Comparison of ENCODE assay signal across 1 cellular context in the genomic region with DNA sequence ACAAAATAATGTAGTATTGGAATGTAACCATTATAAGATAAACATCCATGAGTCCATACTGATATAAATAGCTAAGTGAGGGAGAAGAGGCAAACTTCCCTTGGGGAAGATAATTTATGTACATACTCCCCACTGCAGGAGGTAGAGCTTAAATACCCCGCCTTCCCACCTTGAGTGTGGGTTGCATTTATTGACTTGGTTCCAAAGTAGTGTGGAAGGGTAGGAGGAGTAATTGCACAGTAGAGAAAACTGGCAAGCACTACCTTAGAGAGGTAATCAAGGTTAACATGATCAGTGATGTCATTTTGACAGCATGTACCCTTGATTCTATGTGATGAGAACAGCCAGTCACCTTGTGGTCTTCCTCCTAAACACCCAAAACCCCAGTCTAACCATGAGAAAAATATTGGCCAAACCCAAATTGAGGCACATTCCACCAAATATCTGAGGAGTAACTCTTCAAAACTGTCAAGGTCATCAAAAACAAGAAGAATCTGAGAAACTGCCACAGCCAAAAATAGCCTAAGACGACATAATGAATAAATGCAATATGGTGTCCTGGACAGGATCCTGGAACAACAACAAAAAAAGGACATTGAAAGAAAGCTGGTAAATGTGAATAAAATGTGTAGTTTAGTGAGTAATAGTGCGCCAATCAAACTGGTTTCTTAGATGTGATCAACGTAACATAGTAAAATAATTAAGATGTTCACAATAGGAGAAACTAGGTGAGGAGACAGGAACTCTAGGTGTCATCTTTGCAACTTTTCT.
TF ChIP-seq lines count a peak whose summit lies in the region.

No MANE protein-coding gene starts in this region.

TF ChIP-seq in HepG2, 621 proteins besides CTCF, POLR2A, EP300 and RAD21 (continued from another document):
- TF ChIP-seq, protein P1, sequence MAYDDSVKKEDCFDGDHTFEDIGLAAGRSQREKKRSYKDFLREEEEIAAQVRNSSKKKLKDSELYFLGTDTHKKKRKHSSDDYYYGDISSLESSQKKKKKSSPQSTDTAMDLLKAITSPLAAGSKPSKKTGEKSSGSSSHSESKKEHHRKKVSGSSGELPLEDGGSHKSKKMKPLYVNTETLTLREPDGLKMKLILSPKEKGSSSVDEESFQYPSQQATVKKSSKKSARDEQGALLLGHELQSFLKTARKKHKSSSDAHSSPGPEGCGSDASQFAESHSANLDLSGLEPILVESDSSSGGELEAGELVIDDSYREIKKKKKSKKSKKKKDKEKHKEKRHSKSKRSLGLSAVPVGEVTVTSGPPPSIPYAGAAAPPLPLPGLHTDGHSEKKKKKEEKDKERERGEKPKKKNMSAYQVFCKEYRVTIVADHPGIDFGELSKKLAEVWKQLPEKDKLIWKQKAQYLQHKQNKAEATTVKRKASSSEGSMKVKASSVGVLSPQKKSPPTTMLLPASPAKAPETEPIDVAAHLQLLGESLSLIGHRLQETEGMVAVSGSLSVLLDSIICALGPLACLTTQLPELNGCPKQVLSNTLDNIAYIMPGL (CRISPR knock-in tag; IDR thresholded peaks at IDR 0.05; ENCODE audit: borderline replicate concordance in 1 of 2, low read depth in 1 of 2) = no peak
- TF ChIP-seq ATF7 (IDR thresholded peaks at IDR 0.05) (0 out of 2 replicates have a peak, but pooled peaks have one; percentile 2), ATF7 (CRISPR knock-in tag; IDR thresholded peaks at IDR 0.05) (no peak), TBX2 (CRISPR knock-in tag; IDR thresholded peaks at IDR 0.05; ENCODE audit: borderline replicate concordance) (no peak), MAFK (conservative IDR thresholded peaks at IDR 0.05 in 1 of 2, IDR thresholded peaks at IDR 0.05 in 1 of 2; ENCODE audit: low read length in 2 of 2) (peak; percentile 91 to 92), MAFF (IDR thresholded peaks at IDR 0.05; ENCODE audit: low read depth, low read length) (peak; percentile 89), BRF2 (CRISPR knock-in tag; IDR thresholded peaks at IDR 0.05) (peak; percentile 6; the same call in 1 of the 2 replicates), ZSCAN31 (CRISPR knock-in tag; IDR thresholded peaks at IDR 0.05; ENCODE audit: low read depth) (no peak), TMF1 (CRISPR knock-in tag; IDR thresholded peaks at IDR 0.05; ENCODE audit: low read depth) (0 out of 2 replicates have a peak, but pooled peaks have one; percentile 6), FOXA3 (CRISPR knock-in tag; IDR thresholded peaks at IDR 0.05) (no peak), PAX8 (CRISPR knock-in tag; IDR thresholded peaks at IDR 0.05; ENCODE audit: borderline replicate concordance) (0 out of 2 replicates have a peak, but pooled peaks have one; percentile 11), ZNF883 (CRISPR knock-in tag; IDR thresholded peaks at IDR 0.05; ENCODE audit: not compliant biosample characterization) (no peak), HHEX (CRISPR knock-in tag; IDR thresholded peaks at IDR 0.05) (no peak), U2AF1 (optimal IDR thresholded peaks at IDR 0.05; ENCODE audit: low read depth, low read length) (no peak), PRMT3 (CRISPR knock-in tag; IDR thresholded peaks at IDR 0.05; ENCODE audit: borderline replicate concordance, low read depth) (no peak), USF2 (IDR thresholded peaks at IDR 0.05; ENCODE audit: low read depth, low read length) (no peak), USF2 (CRISPR knock-in tag; IDR thresholded peaks at IDR 0.05; ENCODE audit: borderline replicate concordance) (no peak), NKX3-1 (CRISPR knock-in tag; IDR thresholded peaks at IDR 0.05) (no peak), KLF16 (CRISPR knock-in tag; IDR thresholded peaks at IDR 0.05) (no peak), FOXO1 (CRISPR knock-in tag; IDR thresholded peaks at IDR 0.05) (no peak)
- TF ChIP-seq, protein P2, sequence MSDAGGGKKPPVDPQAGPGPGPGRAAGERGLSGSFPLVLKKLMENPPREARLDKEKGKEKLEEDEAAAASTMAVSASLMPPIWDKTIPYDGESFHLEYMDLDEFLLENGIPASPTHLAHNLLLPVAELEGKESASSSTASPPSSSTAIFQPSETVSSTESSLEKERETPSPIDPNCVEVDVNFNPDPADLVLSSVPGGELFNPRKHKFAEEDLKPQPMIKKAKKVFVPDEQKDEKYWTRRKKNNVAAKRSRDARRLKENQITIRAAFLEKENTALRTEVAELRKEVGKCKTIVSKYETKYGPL (CRISPR knock-in tag; IDR thresholded peaks at IDR 0.05) = no peak
- TF ChIP-seq, protein P3, sequence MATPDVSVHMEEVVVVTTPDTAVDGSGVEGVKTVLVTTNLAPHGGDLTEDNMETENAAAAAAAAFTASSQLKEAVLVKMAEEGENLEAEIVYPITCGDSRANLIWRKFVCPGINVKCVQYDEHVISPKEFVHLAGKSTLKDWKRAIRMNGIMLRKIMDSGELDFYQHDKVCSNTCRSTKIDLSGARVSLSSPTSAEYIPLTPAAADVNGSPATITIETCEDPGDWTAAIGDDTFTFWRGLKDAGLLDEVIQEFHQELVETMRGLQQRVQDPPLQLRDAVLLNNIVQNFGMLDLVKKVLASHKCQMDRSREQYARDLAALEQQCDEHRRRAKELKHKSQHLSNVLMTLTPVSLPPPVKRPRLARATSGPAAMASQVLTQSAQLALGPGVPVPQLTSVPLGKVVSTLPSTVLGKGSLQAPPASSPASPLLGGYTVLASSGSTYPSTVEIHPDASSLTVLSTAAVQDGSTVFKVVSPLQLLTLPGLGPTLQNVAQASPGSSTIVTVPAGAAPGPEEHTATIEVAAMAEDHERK (CRISPR knock-in tag; IDR thresholded peaks at IDR 0.05; ENCODE audit: low read depth) = no peak
